Comparison of ENCODE assay signal across 8 cellular contexts in the genomic region with DNA sequence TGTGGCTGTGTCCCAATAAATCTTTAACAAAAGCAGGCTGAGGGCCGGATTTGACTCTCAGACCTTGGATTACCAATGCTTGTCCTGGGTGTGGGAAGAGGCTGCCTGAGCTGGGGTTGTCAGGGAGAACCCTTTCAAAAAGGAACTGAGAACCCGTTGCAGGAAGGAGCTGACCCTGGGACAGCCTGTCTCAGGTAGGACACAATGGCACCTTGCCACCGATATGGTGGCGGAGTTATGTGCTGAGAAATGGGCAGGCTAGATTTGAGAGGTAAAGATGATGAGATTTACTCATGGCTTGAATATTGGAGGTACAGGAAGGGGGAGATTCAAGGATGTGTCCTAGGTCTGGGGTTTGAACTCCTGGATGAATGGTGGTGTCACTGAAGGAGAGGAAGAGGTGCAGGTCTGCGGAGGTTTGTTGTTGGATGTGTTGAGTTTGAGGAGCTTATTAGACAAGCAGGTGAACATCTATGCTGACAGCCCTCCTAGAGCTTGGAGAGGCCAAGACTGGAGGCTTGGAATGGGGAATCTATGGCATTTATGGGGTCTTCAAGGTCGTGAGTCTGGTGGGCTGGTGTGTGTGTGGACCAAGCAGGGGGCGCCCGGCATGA. TPM values are rescaled to one million over a fixed set of nuclear protein-coding genes. Genes with fewer than 3 reads are reported as not detected.
A peak's percentile ranks its signal among the peaks of the same experiment; 100 is the strongest.
DNase-seq lines count a peak whose midpoint lies in the region; ATAC-seq and TF ChIP-seq lines count a peak whose summit lies in the region.

No MANE protein-coding gene starts in this region.

- H3K4me3 Mint-ChIP-seq in HFFc6: no peak overlapping the region

- no peaks in the 10 kb centered on the region for H3K9me3 Mint-ChIP-seq in HFFc6

- H3K27ac ChIP-seq in BLaER1 treated with 17β-estradiol and CSF1 and Interleukin-3, amounts not matched to agents 10 nM and 100 nM: peak overlapping the region in 10 of 11 experiments; percentile 37 to 73 (median 60); a peak in 16 of 22 replicates
- H3K27ac ChIP-seq in ascending aorta: peak overlapping the region; percentile 6 to 27
- H3K27ac ChIP-seq in osteoblast (ENCODE audit: low read depth, low read length): no peak overlapping the region

- peaks cover 9% of the 10 kb centered on the region for H3K4me1 Mint-ChIP-seq in HFFc6 (ENCODE audit: low read depth)

- intact Hi-C loops in ascending aorta (cut with DNase I): no loop called here

- no peak for TF ChIP-seq CTCF in HFFc6 (IDR thresholded peaks at IDR 0.05)
- no peak for TF ChIP-seq CTCF in ascending aorta (IDR thresholded peaks at IDR 0.05)
- no peak for TF ChIP-seq CTCF in osteoblast (IDR thresholded peaks at IDR 0.05; ENCODE audit: extremely low read depth, low read depth, low read length)

- no peaks in the 10 kb centered on the region for H3K9me3 ChIP-seq in BLaER1 treated with 17β-estradiol and CSF1 and Interleukin-3, amounts not matched to agents 10 nM and 100 nM (replicated peaks in 1 of 11)
- H3K9me3 ChIP-seq in ascending aorta (no peaks in the 10 kb centered on the region), osteoblast (ENCODE audit: low read depth, low read length) (no peaks in the 10 kb centered on the region)

- H3K27me3 Mint-ChIP-seq in HFFc6 (ENCODE audit: insufficient read depth): no peaks in the 10 kb centered on the region

- peaks cover 86% of the 10 kb centered on the region for H3K79me2 ChIP-seq in osteoblast (ENCODE audit: insufficient read depth, low read length)

- in situ Hi-C loops in G401 (cut with HindIII; ENCODE audit: low sequenced_read_pairs): no loop called here

- peak overlapping the region in 3 of 10 experiments; percentile 8 to 55 (median 43); a peak in 3 of 20 replicates for H3K4me3 ChIP-seq in BLaER1 treated with 17β-estradiol and CSF1 and Interleukin-3, amounts not matched to agents 10 nM and 100 nM
- H3K4me3 ChIP-seq in ascending aorta: no peak overlapping the region
- no peak overlapping the region for H3K4me3 ChIP-seq in osteoblast (ENCODE audit: insufficient read depth, low read length)

- H4K20me1 ChIP-seq in BLaER1 treated with 17β-estradiol and CSF1 and Interleukin-3, amounts not matched to agents 10 nM and 100 nM: peaks cover 0 to 96% (median 21%) of the 10 kb centered on the region in 11 experiments; a peak in 14 of 22 replicates
- H4K20me1 ChIP-seq in osteoblast (ENCODE audit: insufficient read depth, low read length): peaks cover 41% of the 10 kb centered on the region

- peak overlapping the region in 5 of 11 experiments; percentile 50 to 65 (median 58); a peak in 6 of 22 replicates for H3K9ac ChIP-seq in BLaER1 treated with 17β-estradiol and CSF1 and Interleukin-3, amounts not matched to agents 10 nM and 100 nM

- peaks cover 74 to 97% (median 85%) of the 10 kb centered on the region in 10 experiments for H3K4me1 ChIP-seq in BLaER1 treated with 17β-estradiol and CSF1 and Interleukin-3, amounts not matched to agents 10 nM and 100 nM
- peaks cover 10 to 42% of the 10 kb centered on the region in 2 donors for H3K4me1 ChIP-seq in ascending aorta
- H3K4me1 ChIP-seq in osteoblast (ENCODE audit: insufficient read depth, low read length): peaks cover 8% of the 10 kb centered on the region

- peak overlapping the region; percentile 88 to 97 (median 95) for H3K4me2 ChIP-seq in BLaER1 treated with 17β-estradiol and CSF1 and Interleukin-3, amounts not matched to agents 10 nM and 100 nM
- no peak overlapping the region for H3K4me2 ChIP-seq in osteoblast (ENCODE audit: insufficient read depth, low read length)

- 0 out of 2 replicates have a peak, but pooled peaks cover 5% of the 10 kb centered on the region for H3K36me3 Mint-ChIP-seq in HFFc6 (ENCODE audit: low read depth)

- ATAC-seq in HG02852 (IDR thresholded peaks at IDR 0.05; ENCODE audit: unreplicated experiment): no peak

- H3K36me3 ChIP-seq in BLaER1 treated with 17β-estradiol and CSF1 and Interleukin-3, amounts not matched to agents 10 nM and 100 nM: peaks cover 0 to 51% (median 20%) of the 10 kb centered on the region in 11 experiments; a peak in 17 of 22 replicates
- H3K36me3 ChIP-seq in ascending aorta (peaks cover 33 to 36% of the 10 kb centered on the region in 2 donors), osteoblast (ENCODE audit: insufficient read depth, low read length) (peaks cover 17% of the 10 kb centered on the region)

- peaks cover 0 to 4% (median 0%) of the 10 kb centered on the region in 11 experiments; a peak in 1 of 22 replicates for H3K27me3 ChIP-seq in BLaER1 treated with 17β-estradiol and CSF1 and Interleukin-3, amounts not matched to agents 10 nM and 100 nM
- H3K27me3 ChIP-seq in ascending aorta (no peaks in the 10 kb centered on the region), osteoblast (ENCODE audit: insufficient read depth, low read length) (no peaks in the 10 kb centered on the region)

- H3K27ac Mint-ChIP-seq in HFFc6: peak overlapping the region; percentile 8; the same call in 1 of the 2 replicates

- DNase-seq in HFFc6 (no peak), ascending aorta (ENCODE audit: low spot score in 2 of 2) (no peak), osteoblast (ENCODE audit: insufficient read length, low spot score, missing footprints) (peak; percentile 54), G401 (ENCODE audit: low spot score) (no peak), NCI-H2171 (lab: John Stamatoyannopoulos, UW) (no peak), AG08395 (ENCODE audit: low spot score) (no peak)

- no peak overlapping the region for H2AFZ ChIP-seq in osteoblast (ENCODE audit: low read length)

RNA-seq across cellular contexts. Expression of gene PLEKHF1, which starts 7.2 kb away (rescaled TPM):
- total RNA-seq in HFFc6 (2021; fragmentation: NEBNext Ultra II Directional; extraction: Animal tissue kit (Norgen Biotek cat#: 25700)): 1 to 10 TPM; 1.4 to 2.8 (median 2.6) TPM
- total RNA-seq in ascending aorta: 68.3 TPM
- total RNA-seq in osteoblast: 86.9 and 106 TPM in 2 replicates
- total RNA-seq in G401 (2014; rRNA removed; shearing (Covaris generic)): 23.8 and 26.3 TPM in 2 replicates

RNA-seq across cellular contexts. Expression of gene C19orf12, which starts 42.6 kb away (rescaled TPM):
- 10 to 100 TPM; 23.3 to 32.7 (median 24.7) TPM for total RNA-seq in HFFc6 (2021; fragmentation: NEBNext Ultra II Directional; extraction: Animal tissue kit (Norgen Biotek cat#: 25700))
- total RNA-seq in ascending aorta (37.8 TPM), osteoblast (48.5 and 52.7 TPM in 2 replicates)
- 29.9 and 32.0 TPM in 2 replicates for total RNA-seq in G401 (2014; rRNA removed; shearing (Covaris generic))
